ENCODE assay signal across 31 cellular contexts in the genomic region with DNA sequence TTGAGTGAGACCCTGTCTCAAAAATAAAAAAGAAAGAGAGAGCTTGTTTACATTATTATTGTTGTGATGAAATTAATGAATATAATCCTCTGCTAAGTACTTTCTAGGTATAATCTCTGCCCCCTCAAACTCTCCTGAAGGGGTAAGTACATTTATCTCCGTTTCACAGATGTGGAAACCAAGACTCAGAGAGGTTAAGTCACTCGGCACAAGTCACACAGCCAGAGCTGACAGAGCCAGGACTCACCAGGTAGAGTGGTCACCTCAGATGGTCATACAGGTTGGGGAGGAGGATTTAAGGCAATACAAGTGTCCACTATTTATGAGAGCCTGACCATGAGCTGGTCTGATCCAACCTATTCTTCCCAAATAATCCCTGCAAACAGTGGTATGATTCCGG. TPM values are rescaled to one million over a fixed set of nuclear protein-coding genes. Genes with fewer than 3 reads are reported as not detected.
"Had no signal": no experiment of that assay in that cellular context is flagged by ENCODE, and none has a peak within 500 bp of the region (broad histone marks: within the 10 kb centered on the region; RNA-seq: fewer than 3 reads in every experiment).

No MANE protein-coding gene starts in this region.

- H3K4me1 ChIP-seq: adrenal gland, foreskin keratinocyte, gastrocnemius medialis had no signal

- H3K4me3 ChIP-seq: adrenal gland, body of pancreas, esophagus muscularis mucosa, gastrocnemius medialis, heart left ventricle had no signal

- H3K27ac ChIP-seq: adrenal gland, body of pancreas, esophagus muscularis mucosa, foreskin keratinocyte, gastrocnemius medialis, heart left ventricle had no signal

- ATAC-seq: activated CD4-positive, alpha-beta T cell treated with anti-CD3 and anti-CD28 coated beads for 36 hours; activated CD8-positive, alpha-beta memory T cell treated with anti-CD3 and anti-CD28 coated beads, Interleukin-2, amount 10 ng/mL, durations not matched to agents 7 days and 5 days; activated CD8-positive, alpha-beta T cell treated with anti-CD3 and anti-CD28 coated beads, Interleukin-2, amount 10 ng/mL, durations not matched to agents 7 days and 5 days; activated naive CD8-positive, alpha-beta T cell treated with anti-CD3 and anti-CD28 coated beads, Interleukin-2, amount 50 U/mL, for 24 hours; body of pancreas; effector memory CD8-positive, alpha-beta T cell; foreskin keratinocyte; gastrocnemius medialis; heart left ventricle had no signal

- DNase-seq: activated CD4-positive, alpha-beta memory T cell treated with anti-CD3 and anti-CD28 coated beads for 36 hours; activated CD4-positive, alpha-beta T cell treated with anti-CD3 and anti-CD28 coated beads for 36 hours; activated CD4-positive, alpha-beta T cell treated with anti-CD3 and anti-CD28 coated beads, Interleukin-2, amount 10 ng/mL, durations not matched to agents 24 days and 14 days; activated CD4-positive, CD25-positive, alpha-beta regulatory T cell; activated CD4-positive, CD25-positive, alpha-beta regulatory T cell treated with anti-CD3 and anti-CD28 coated beads, Interleukin-2, amount 50 U/mL, for 72 hours; activated CD8-positive, alpha-beta memory T cell treated with anti-CD3 and anti-CD28 coated beads, Interleukin-2, amount 10 ng/mL, durations not matched to agents 7 days and 5 days; activated CD8-positive, alpha-beta memory T cell treated with anti-CD3 and anti-CD28 coated beads, Interleukin-2, amount 50 U/mL, for 4 hours; activated CD8-positive, alpha-beta T cell treated with anti-CD3 and anti-CD28 coated beads, Interleukin-2, amount 10 ng/mL, durations not matched to agents 7 days and 5 days; activated effector memory CD4-positive, alpha-beta T cell treated with anti-CD3 and anti-CD28 coated beads, Interleukin-2, amount 50 U/mL, for 16 hours; activated naive CD4-positive, alpha-beta T cell treated with anti-CD3 and anti-CD28 coated beads for 36 hours; activated naive CD8-positive, alpha-beta T cell treated with anti-CD3 and anti-CD28 coated beads for 36 hours; activated naive CD8-positive, alpha-beta T cell treated with anti-CD3 and anti-CD28 coated beads, Interleukin-2, amount 50 U/mL, for 24 hours; activated T-cell treated with anti-CD3 and anti-CD28 coated beads, Interleukin-2, amount 50 U/mL, for 1 hour; activated T-cell treated with anti-CD3 and anti-CD28 coated beads, Interleukin-2, amount 50 U/mL, for 48 hours; adrenal gland; amygdala; aorta; body of pancreas; caudate nucleus; cortex of kidney; dermis blood vessel endothelial cell; effector CD4-positive, alpha-beta T cell; effector memory CD8-positive, alpha-beta T cell; erythroblast; foreskin keratinocyte; gastrocnemius medialis; glutamatergic neuron; heart left ventricle; T-helper 2 cell had no signal

- H3K36me3 ChIP-seq: adrenal gland, gastrocnemius medialis had no signal

- H3K27me3 ChIP-seq: adrenal gland, body of pancreas, esophagus muscularis mucosa, foreskin keratinocyte, gastrocnemius medialis, heart left ventricle had no signal

- FAIRE-seq: colon had no signal

- H3K9me3 ChIP-seq: adrenal gland, body of pancreas, esophagus muscularis mucosa, gastrocnemius medialis, heart left ventricle had no signal

RNA-seq across cellular contexts. Expression of gene LYPD3, which starts 15.2 kb away (rescaled TPM):
- total RNA-seq: gastrocnemius medialis had no signal

RNA-seq across cellular contexts. Expression of gene ZNF575, which starts 52.4 kb away (rescaled TPM):
- total RNA-seq: dermis blood vessel endothelial cell, gastrocnemius medialis had no signal
